1 cellular context compared by ENCODE assay signal in genomic region chr20:35826361-35826760, GRCh38.
TF ChIP-seq lines count a peak whose summit lies in the region.

No MANE protein-coding gene starts in this region.

TF ChIP-seq in HepG2, 621 proteins besides CTCF, POLR2A, EP300 and RAD21 (continued from another document):
- TF ChIP-seq NONO (IDR thresholded peaks at IDR 0.05) (0 out of 2 replicates have a peak, but pooled peaks have one; percentile 83), NONO (CRISPR knock-in tag; conservative IDR thresholded peaks at IDR 0.05) (no peak), PLRG1 (conservative IDR thresholded peaks at IDR 0.05) (0 out of 2 replicates have a peak, but pooled peaks have one; percentile 16), FOXA1 (IDR thresholded peaks at IDR 0.05) (0 out of 2 replicates have a peak, but pooled peaks have one; percentile 21), FOXA1 (CRISPR knock-in tag; IDR thresholded peaks at IDR 0.05) (no peak)
- TF ChIP-seq, protein P1, sequence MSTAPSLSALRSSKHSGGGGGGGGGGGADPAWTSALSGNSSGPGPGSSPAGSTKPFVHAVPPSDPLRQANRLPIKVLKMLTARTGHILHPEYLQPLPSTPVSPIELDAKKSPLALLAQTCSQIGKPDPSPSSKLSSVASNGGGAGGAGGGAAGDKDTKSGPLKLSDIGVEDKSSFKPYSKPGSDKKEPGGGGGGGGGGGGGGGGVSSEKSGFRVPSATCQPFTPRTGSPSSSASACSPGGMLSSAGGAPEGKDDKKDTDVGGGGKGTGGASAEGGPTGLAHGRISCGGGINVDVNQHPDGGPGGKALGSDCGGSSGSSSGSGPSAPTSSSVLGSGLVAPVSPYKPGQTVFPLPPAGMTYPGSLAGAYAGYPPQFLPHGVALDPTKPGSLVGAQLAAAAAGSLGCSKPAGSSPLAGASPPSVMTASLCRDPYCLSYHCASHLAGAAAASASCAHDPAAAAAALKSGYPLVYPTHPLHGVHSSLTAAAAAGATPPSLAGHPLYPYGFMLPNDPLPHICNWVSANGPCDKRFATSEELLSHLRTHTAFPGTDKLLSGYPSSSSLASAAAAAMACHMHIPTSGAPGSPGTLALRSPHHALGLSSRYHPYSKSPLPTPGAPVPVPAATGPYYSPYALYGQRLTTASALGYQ (CRISPR knock-in tag; IDR thresholded peaks at IDR 0.05), result no peak
